Comparison of ENCODE assay signal across 9 cellular contexts in genomic region chr1:77347646-77348045, GRCh38.
A peak's percentile ranks its signal among the peaks of the same experiment; 100 is the strongest.
DNase-seq lines count a peak whose midpoint lies in the region; ATAC-seq, FAIRE-seq and TF ChIP-seq lines count a peak whose summit lies in the region.
"Had no signal": no experiment of that assay in that cellular context is flagged by ENCODE, and none has a peak within 500 bp of the region (broad histone marks: within the 10 kb centered on the region; RNA-seq: fewer than 3 reads in every experiment).

No MANE protein-coding gene starts in this region.

- intact Hi-C loops in cardiac septum (cut with DNase I): no loop called here

- H3K4me3 ChIP-seq in fibroblast of mammary gland (ENCODE audit: control insufficient read depth, low read depth, low read length): no peak overlapping the region

- no peak for DNase-seq in activated CD4-positive, CD25-positive, alpha-beta regulatory T cell treated with anti-CD3 and anti-CD28 coated beads, Interleukin-2, amount 50 U/mL, for 72 hours
- peak; percentile 89 for DNase-seq in RCC 7860 (ENCODE audit: low spot score)
- DNase-seq in fibroblast of mammary gland (ENCODE audit: low read depth): peak; percentile 96
- DNase-seq in stimulated activated CD4-positive, alpha-beta T cell treated with anti-CD3 and anti-CD28 coated beads, Interleukin-4, amount 100 ng/mL, for 48 hours (ENCODE audit: low read depth in 2 of 2): peak; percentile 8 to 14
- DNase-seq in NCI-H1105 treated with DMSO at 0.1 percent for 48 hours (lab: John Stamatoyannopoulos, UW): no peak
- no peak for DNase-seq in cardiac septum (ENCODE audit: low spot score)
- DNase-seq: NCI-H1436 had no signal

- peak; percentile 27 to 51 for ATAC-seq in activated CD4-positive, CD25-positive, alpha-beta regulatory T cell treated with anti-CD3 and anti-CD28 coated beads, Interleukin-2, amount 50 U/mL, for 24 hours
- ATAC-seq in GM18867 (IDR thresholded peaks at IDR 0.05; ENCODE audit: unreplicated experiment): no peak

- peak; percentile 91 for FAIRE-seq in RCC 7860 (lab: Jason Lieb, UNC)

- TF ChIP-seq CTCF in fibroblast of mammary gland (conservative IDR thresholded peaks at IDR 0.05; ENCODE audit: control insufficient read depth, insufficient read depth, low read depth, low read length): no peak

Comparison
In these comparisons a context has a peak if more than half of its experiments do, and no peak if none do; other contexts are left out.
1. DNase-seq: peak in RCC 7860 (single experiment), fibroblast of mammary gland (single experiment) and stimulated activated CD4-positive, alpha-beta T cell treated with anti-CD3 and anti-CD28 coated beads, Interleukin-4, amount 100 ng/mL, for 48 hours (2 of 2); none in activated CD4-positive, CD25-positive, alpha-beta regulatory T cell treated with anti-CD3 and anti-CD28 coated beads, Interleukin-2, amount 50 U/mL, for 72 hours (single experiment), NCI-H1105 treated with DMSO at 0.1 percent for 48 hours (single experiment) and cardiac septum (single experiment).